Comparison of ENCODE assay signal across 22 cellular contexts in the genomic region with DNA sequence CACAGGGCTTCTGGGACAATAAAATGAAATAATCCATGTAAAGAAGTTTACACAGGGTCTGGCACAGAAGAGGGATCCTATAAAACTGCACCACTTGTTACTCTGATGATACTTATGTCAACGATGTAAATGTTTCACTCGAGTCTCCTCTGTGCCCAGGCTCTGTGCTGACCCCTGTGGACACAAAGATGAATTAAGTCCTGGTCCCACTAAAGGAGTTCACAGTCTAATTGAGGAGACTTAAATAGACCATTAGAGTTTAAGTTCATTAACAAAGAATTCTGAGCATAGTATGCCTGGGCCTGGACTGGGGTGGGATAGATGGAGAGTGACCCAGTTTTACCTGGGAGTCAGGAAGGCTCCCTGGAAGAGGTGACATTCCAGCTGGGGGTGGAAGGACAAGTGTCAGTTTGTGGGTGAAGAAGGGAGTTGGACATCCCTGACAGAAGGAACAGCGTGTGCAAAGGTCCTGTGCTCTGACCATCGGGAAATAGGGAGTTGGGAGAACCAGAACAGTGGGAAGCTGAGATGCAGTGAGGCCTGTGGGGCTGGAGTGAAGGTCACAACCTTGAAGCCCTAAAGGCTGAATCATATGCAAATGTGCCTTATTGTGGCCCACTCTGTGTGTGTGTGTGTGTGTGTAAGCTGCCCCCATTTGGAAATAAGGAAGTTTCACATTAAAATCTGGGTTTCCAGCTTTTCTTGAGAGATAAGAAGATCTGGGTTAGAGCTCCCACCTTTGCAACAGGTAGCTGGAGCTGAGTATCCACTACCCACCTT. TPM values are rescaled to one million over a fixed set of nuclear protein-coding genes. Genes with fewer than 3 reads are reported as not detected.
"Had no signal": no experiment of that assay in that cellular context is flagged by ENCODE, and none has a peak within 500 bp of the region (broad histone marks: within the 10 kb centered on the region; RNA-seq: fewer than 3 reads in every experiment).

No MANE protein-coding gene starts in this region.

- H3K27ac Mint-ChIP-seq: activated naive CD4-positive, alpha-beta T cell treated with anti-CD3 and anti-CD28 coated beads, Interleukin-2, amount 50 U/mL, for 72 hours; type B pancreatic cell had no signal

- DNase-seq: activated CD4-positive, alpha-beta T cell treated with anti-CD3 and anti-CD28 coated beads, Interleukin-2, amount 50 U/mL, for 4 hours; activated CD8-positive, alpha-beta memory T cell treated with anti-CD3 and anti-CD28 coated beads, Interleukin-2, amount 10 ng/mL, durations not matched to agents 7 days and 5 days; activated effector memory CD4-positive, alpha-beta T cell treated with anti-CD3 and anti-CD28 coated beads, Interleukin-2, amount 50 U/mL, for 16 hours; activated T-cell treated with anti-CD3 and anti-CD28 coated beads, Interleukin-2, amount 50 U/mL, for 4 hours; amniotic stem cell; body of pancreas; effector memory CD4-positive, alpha-beta T cell; stimulated activated CD4-positive, alpha-beta T cell treated with anti-CD3 and anti-CD28 coated beads, Interleukin-4, amount 100 ng/mL, for 1 hour; stimulated activated CD8-positive, alpha-beta memory T cell treated with anti-CD3 and anti-CD28 coated beads, Interleukin-4, amount 100 ng/mL, for 48 hours; stimulated activated naive CD8-positive, alpha-beta T cell treated with anti-CD3 and anti-CD28 coated beads, Interleukin-15, Interleukin-2, amounts not matched to agents 100 U/mL and 50 U/mL, for 24 hours had no signal

- H3K4me3 ChIP-seq: body of pancreas, hepatocyte, suprapubic skin had no signal

- H3K4me1 ChIP-seq: body of pancreas, suprapubic skin had no signal

- H3K79me2 ChIP-seq: hepatocyte had no signal

- ATAC-seq: activated CD4-positive, CD25-positive, alpha-beta regulatory T cell treated with anti-CD3 and anti-CD28 coated beads, Interleukin-2, amount 50 U/mL, for 24 hours; activated CD8-positive, alpha-beta memory T cell treated with anti-CD3 and anti-CD28 coated beads, Interleukin-2, amount 10 ng/mL, durations not matched to agents 7 days and 5 days; activated naive CD4-positive, alpha-beta T cell treated with anti-CD3 and anti-CD28 coated beads, Interleukin-2, amount 50 U/mL, for 72 hours; activated T-cell treated with anti-CD3 and anti-CD28 coated beads, Interleukin-2, amount 50 U/mL, for 4 hours; body of pancreas; stimulated activated naive CD8-positive, alpha-beta T cell treated with anti-CD3 and anti-CD28 coated beads, Interleukin-15, Interleukin-2, amounts not matched to agents 100 U/mL and 50 U/mL, for 24 hours had no signal

- H3K4me2 ChIP-seq: hepatocyte had no signal

- H3K36me3 ChIP-seq: suprapubic skin had no signal

- H3K27me3 Mint-ChIP-seq: activated CD8-positive, alpha-beta memory T cell treated with anti-CD3 and anti-CD28 coated beads, Interleukin-2, amount 10 ng/mL, durations not matched to agents 7 days and 5 days; central memory CD8-positive, alpha-beta T cell; type B pancreatic cell had no signal

- H3K9me3 ChIP-seq: body of pancreas, suprapubic skin had no signal

- H3K36me3 Mint-ChIP-seq: activated naive CD4-positive, alpha-beta T cell treated with anti-CD3 and anti-CD28 coated beads, Interleukin-2, amount 50 U/mL, for 72 hours; type B pancreatic cell had no signal

- H3K27me3 ChIP-seq: body of pancreas had no signal

- H3K4me3 Mint-ChIP-seq: activated CD8-positive, alpha-beta memory T cell treated with anti-CD3 and anti-CD28 coated beads, Interleukin-2, amount 10 ng/mL, durations not matched to agents 7 days and 5 days; activated T-cell treated with anti-CD3 and anti-CD28 coated beads, Interleukin-2, amount 50 U/mL, for 4 hours; central memory CD8-positive, alpha-beta T cell; type B pancreatic cell had no signal

- H2AFZ ChIP-seq: hepatocyte had no signal

- H3K27ac ChIP-seq: body of pancreas, hepatocyte, suprapubic skin had no signal

- H3K9me3 Mint-ChIP-seq: activated naive CD4-positive, alpha-beta T cell treated with anti-CD3 and anti-CD28 coated beads, Interleukin-2, amount 50 U/mL, for 72 hours; activated T-cell treated with anti-CD3 and anti-CD28 coated beads, Interleukin-2, amount 50 U/mL, for 4 hours; central memory CD8-positive, alpha-beta T cell; type B pancreatic cell had no signal

RNA-seq across cellular contexts. Expression of gene OCSTAMP, which starts 1.1 kb away (rescaled TPM):
- total RNA-seq: activated CD8-positive, alpha-beta memory T cell treated with anti-CD3 and anti-CD28 coated beads, Interleukin-2, amount 10 ng/mL, durations not matched to agents 7 days and 5 days; body of pancreas; epithelial cell of proximal tubule; hepatocyte; kidney epithelial cell; liver; osteocyte; pulmonary artery endothelial cell; suprapubic skin had no signal
- polyA plus RNA-seq: hepatocyte, liver, neural cell had no signal
